ENCODE assay signal across 2 cellular contexts in the genomic region with DNA sequence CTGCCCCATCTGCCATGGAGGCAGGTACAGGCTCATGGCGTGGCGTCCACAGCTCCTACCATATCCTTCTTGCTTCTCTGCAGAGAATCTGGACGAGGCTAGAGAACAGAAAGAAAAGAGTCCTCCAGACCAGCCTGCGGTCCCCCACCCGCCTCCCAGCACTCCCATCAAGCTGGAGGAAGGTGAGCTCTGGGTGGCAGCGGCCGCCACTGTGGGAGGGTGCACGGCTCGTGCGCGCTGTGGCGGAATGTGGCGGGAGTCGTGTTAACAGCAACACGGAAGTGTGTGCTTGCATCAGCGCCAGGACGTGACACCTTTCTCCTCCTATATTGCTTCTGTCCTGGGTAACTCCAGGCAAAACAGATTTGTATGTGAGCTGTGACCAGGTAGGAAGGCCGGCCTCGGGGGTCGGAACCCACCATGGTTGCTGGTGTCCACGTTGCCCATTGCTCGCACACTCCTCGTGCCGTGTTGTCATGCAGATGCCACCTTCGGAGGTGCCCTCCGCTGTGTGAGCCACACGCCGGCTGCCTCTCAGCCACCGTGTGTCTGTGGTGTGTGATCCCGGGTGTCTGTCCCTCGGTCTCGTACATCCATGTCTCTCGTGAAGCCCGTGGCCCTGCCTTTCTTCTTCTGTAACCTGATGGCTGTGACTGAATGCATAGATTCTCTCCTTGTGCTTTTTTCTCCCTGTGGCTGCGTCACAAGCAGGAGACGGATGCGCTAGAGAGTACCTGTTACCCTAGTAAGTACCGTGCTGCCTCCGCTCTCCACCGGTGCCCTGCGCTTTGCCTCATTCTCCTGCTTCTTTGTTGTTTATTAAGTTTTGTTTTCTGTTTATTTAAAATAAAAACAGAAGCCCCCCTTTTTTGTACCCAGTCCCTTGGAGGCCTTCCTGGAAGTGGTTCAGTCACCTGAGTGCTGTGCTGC.
TF ChIP-seq lines count a peak whose summit lies in the region.

No MANE protein-coding gene starts in this region.

TF ChIP-seq in GM23338, 12 proteins besides CTCF, POLR2A, EP300 and RAD21:
- TF ChIP-seq ZNF331 (CRISPR knock-in tag; IDR thresholded peaks at IDR 0.05; ENCODE audit: low read depth) (no peak), ZNF114 (CRISPR knock-in tag; IDR thresholded peaks at IDR 0.05) (no peak), NANOG (IDR thresholded peaks at IDR 0.05; ENCODE audit: borderline replicate concordance) (no peak), JUNB (IDR thresholded peaks at IDR 0.05; ENCODE audit: unreplicated experiment) (no peak), POLR2AphosphoS5 (IDR thresholded peaks at IDR 0.05; ENCODE audit: low read depth) (no peak), EZH2phosphoT487 (IDR thresholded peaks at IDR 0.05; ENCODE audit: unreplicated experiment) (no peak), EZH2 (IDR thresholded peaks at IDR 0.05; ENCODE audit: low read depth, unreplicated experiment) (no peak), CREB1 (CRISPR knock-in tag; IDR thresholded peaks at IDR 0.05; ENCODE audit: low read depth) (no peak)
- TF ChIP-seq, protein P1, sequence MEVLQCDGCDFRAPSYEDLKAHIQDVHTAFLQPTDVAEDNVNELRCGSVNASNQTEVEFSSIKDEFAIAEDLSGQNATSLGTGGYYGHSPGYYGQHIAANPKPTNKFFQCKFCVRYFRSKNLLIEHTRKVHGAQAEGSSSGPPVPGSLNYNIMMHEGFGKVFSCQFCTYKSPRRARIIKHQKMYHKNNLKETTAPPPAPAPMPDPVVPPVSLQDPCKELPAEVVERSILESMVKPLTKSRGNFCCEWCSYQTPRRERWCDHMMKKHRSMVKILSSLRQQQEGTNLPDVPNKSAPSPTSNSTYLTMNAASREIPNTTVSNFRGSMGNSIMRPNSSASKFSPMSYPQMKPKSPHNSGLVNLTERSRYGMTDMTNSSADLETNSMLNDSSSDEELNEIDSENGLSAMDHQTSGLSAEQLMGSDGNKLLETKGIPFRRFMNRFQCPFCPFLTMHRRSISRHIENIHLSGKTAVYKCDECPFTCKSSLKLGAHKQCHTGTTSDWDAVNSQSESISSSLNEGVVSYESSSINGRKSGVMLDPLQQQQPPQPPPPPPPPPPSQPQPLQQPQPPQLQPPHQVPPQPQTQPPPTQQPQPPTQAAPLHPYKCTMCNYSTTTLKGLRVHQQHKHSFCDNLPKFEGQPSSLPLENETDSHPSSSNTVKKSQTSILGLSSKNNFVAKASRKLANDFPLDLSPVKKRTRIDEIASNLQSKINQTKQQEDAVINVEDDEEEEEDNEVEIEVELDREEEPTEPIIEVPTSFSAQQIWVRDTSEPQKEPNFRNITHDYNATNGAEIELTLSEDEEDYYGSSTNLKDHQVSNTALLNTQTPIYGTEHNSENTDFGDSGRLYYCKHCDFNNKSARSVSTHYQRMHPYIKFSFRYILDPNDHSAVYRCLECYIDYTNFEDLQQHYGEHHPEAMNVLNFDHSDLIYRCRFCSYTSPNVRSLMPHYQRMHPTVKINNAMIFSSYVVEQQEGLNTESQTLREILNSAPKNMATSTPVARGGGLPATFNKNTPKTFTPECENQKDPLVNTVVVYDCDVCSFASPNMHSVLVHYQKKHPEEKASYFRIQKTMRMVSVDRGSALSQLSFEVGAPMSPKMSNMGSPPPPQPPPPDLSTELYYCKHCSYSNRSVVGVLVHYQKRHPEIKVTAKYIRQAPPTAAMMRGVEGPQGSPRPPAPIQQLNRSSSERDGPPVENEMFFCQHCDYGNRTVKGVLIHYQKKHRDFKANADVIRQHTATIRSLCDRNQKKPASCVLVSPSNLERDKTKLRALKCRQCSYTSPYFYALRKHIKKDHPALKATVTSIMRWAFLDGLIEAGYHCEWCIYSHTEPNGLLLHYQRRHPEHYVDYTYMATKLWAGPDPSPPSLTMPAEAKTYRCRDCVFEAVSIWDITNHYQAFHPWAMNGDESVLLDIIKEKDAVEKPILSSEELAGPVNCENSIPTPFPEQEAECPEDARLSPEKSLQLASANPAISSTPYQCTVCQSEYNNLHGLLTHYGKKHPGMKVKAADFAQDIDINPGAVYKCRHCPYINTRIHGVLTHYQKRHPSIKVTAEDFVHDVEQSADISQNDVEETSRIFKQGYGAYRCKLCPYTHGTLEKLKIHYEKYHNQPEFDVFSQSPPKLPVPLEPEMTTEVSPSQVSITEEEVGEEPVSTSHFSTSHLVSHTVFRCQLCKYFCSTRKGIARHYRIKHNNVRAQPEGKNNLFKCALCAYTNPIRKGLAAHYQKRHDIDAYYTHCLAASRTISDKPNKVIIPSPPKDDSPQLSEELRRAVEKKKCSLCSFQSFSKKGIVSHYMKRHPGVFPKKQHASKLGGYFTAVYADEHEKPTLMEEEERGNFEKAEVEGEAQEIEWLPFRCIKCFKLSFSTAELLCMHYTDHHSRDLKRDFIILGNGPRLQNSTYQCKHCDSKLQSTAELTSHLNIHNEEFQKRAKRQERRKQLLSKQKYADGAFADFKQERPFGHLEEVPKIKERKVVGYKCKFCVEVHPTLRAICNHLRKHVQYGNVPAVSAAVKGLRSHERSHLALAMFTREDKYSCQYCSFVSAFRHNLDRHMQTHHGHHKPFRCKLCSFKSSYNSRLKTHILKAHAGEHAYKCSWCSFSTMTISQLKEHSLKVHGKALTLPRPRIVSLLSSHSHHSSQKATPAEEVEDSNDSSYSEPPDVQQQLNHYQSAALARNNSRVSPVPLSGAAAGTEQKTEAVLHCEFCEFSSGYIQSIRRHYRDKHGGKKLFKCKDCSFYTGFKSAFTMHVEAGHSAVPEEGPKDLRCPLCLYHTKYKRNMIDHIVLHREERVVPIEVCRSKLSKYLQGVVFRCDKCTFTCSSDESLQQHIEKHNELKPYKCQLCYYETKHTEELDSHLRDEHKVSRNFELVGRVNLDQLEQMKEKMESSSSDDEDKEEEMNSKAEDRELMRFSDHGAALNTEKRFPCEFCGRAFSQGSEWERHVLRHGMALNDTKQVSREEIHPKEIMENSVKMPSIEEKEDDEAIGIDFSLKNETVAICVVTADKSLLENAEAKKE (CRISPR knock-in tag; IDR thresholded peaks at IDR 0.05): no peak
- TF ChIP-seq, protein P2, sequence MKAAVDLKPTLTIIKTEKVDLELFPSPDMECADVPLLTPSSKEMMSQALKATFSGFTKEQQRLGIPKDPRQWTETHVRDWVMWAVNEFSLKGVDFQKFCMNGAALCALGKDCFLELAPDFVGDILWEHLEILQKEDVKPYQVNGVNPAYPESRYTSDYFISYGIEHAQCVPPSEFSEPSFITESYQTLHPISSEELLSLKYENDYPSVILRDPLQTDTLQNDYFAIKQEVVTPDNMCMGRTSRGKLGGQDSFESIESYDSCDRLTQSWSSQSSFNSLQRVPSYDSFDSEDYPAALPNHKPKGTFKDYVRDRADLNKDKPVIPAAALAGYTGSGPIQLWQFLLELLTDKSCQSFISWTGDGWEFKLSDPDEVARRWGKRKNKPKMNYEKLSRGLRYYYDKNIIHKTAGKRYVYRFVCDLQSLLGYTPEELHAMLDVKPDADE (IDR thresholded peaks at IDR 0.05): no peak

TF ChIP-seq in SK-N-SH, 30 proteins besides CTCF, POLR2A, EP300 and RAD21:
- TF ChIP-seq FOSL2 (IDR thresholded peaks at IDR 0.05; ENCODE audit: borderline replicate concordance, low read depth): no peak
- no peak for TF ChIP-seq JUND (IDR thresholded peaks at IDR 0.05)
- no peak for TF ChIP-seq SMC3 (IDR thresholded peaks at IDR 0.05; ENCODE audit: low read depth, low read length)
- TF ChIP-seq, protein P3, sequence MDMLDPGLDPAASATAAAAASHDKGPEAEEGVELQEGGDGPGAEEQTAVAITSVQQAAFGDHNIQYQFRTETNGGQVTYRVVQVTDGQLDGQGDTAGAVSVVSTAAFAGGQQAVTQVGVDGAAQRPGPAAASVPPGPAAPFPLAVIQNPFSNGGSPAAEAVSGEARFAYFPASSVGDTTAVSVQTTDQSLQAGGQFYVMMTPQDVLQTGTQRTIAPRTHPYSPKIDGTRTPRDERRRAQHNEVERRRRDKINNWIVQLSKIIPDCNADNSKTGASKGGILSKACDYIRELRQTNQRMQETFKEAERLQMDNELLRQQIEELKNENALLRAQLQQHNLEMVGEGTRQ (IDR thresholded peaks at IDR 0.05; ENCODE audit: borderline replicate concordance, low read depth, low read length): no peak
- TF ChIP-seq CHD2 (IDR thresholded peaks at IDR 0.05; ENCODE audit: low read length, partially characterized antibody): no peak
- no peak for TF ChIP-seq RCOR1 (IDR thresholded peaks at IDR 0.05; ENCODE audit: low read length)
- TF ChIP-seq USF1 (IDR thresholded peaks at IDR 0.05; ENCODE audit: borderline replicate concordance, low read depth): no peak
- TF ChIP-seq MXI1 (IDR thresholded peaks at IDR 0.05; ENCODE audit: low read depth, low read length): no peak
- TF ChIP-seq FOXM1 (IDR thresholded peaks at IDR 0.05; ENCODE audit: low read depth): no peak
- no peak for TF ChIP-seq RXRA (IDR thresholded peaks at IDR 0.05; ENCODE audit: borderline replicate concordance, low read depth)
- TF ChIP-seq SIN3A (IDR thresholded peaks at IDR 0.05; ENCODE audit: borderline replicate concordance, low read depth, low read length): no peak
- no peak for TF ChIP-seq POLR2AphosphoS5 (IDR thresholded peaks at IDR 0.05; ENCODE audit: low read depth, low read length)
- no peak for TF ChIP-seq GABPA (IDR thresholded peaks at IDR 0.05; ENCODE audit: low read depth)
- TF ChIP-seq MEF2A (IDR thresholded peaks at IDR 0.05; ENCODE audit: borderline replicate concordance, low read depth): no peak
- TF ChIP-seq YY1 (IDR thresholded peaks at IDR 0.05; ENCODE audit: low read depth): no peak
- no peak for TF ChIP-seq TAF1 (IDR thresholded peaks at IDR 0.05; ENCODE audit: borderline replicate concordance, low read depth, low read length)
- TF ChIP-seq, protein P4, sequence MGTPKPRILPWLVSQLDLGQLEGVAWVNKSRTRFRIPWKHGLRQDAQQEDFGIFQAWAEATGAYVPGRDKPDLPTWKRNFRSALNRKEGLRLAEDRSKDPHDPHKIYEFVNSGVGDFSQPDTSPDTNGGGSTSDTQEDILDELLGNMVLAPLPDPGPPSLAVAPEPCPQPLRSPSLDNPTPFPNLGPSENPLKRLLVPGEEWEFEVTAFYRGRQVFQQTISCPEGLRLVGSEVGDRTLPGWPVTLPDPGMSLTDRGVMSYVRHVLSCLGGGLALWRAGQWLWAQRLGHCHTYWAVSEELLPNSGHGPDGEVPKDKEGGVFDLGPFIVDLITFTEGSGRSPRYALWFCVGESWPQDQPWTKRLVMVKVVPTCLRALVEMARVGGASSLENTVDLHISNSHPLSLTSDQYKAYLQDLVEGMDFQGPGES (IDR thresholded peaks at IDR 0.05; ENCODE audit: low read depth, low read length): no peak
